Comparison of ENCODE assay signal across 32 cellular contexts in the genomic region with DNA sequence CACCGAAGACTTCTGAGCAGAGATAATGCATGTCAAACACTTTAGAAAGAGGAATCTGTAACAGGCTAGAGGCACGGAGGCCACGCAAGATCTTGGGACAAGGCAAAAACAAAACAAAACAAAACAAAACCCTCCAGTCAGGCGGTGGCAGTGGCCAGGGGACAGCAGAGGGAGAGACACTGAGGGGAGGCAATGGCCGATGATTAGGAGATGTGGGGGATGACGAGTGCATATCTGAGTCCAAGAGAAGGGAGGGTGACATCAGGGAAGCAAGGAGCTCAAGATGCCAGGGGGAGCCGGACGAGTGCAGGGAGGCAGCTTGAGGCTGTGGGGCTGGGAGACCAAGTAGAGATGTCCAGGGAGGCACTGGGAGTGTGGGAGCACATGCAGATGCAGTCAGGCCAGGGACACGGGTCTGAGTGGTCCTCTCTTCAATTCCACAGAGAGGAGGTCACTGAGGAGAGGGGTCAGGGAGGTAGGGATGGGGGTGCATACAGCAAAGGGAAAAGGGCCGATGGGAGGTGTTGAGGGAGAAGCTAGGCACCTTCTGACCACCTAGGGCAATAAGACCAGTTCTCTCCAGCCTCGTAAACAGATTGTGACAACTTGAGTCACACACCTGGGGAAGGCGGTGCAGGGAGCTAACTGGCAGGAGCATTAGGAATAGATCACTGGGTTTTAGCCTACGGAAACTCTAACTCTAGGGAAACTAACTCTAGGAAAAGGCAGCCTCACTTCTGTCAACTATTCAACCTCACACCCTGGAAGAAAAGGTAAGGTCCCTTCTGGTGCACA. TPM values are rescaled to one million over a fixed set of nuclear protein-coding genes. Genes with fewer than 3 reads are reported as not detected.
"Had no signal": no experiment of that assay in that cellular context is flagged by ENCODE, and none has a peak within 500 bp of the region (broad histone marks: within the 10 kb centered on the region; RNA-seq: fewer than 3 reads in every experiment).

No MANE protein-coding gene starts in this region.

- DNase-seq: activated CD4-positive, alpha-beta T cell treated with anti-CD3 and anti-CD28 coated beads for 4 hours; activated CD8-positive, alpha-beta T cell treated with anti-CD3 and anti-CD28 coated beads for 36 hours; activated effector memory CD4-positive, alpha-beta T cell treated with Interleukin-2 at 50 U/mL for 16 hours; activated naive CD4-positive, alpha-beta T cell; activated naive CD8-positive, alpha-beta T cell treated with anti-CD3 and anti-CD28 coated beads, Interleukin-2, amount 50 U/mL, for 24 hours; activated T-cell treated with anti-CD3 and anti-CD28 coated beads, Interleukin-2, amount 50 U/mL, for 24 hours; amniotic stem cell; body of pancreas; KG1; NCI-H1092; NCI-H1417 treated with DMSO at 0.1 percent for 48 hours; NCI-H1694; NCI-H2029; NCI-H2107; NCI-H345; NCI-H510A; NCI-H526 treated with DMSO at 0.1 percent for 48 hours; NK-92 treated with Interleukin-12 subunit alpha and Interleukin-12 subunit beta, amount 100 ng/mL, for 24 hours; OCI-M1; Peyer's patch; SHP77; SW 1271 had no signal

- H3K36me3 ChIP-seq: ascending aorta, Peyer's patch, SJSA1 had no signal

- H3K27ac ChIP-seq: ascending aorta, body of pancreas, Peyer's patch, RWPE1, SJSA1 had no signal

- ATAC-seq: activated CD4-positive, CD25-positive, alpha-beta regulatory T cell treated with anti-CD3 and anti-CD28 coated beads, Interleukin-2, amount 50 U/mL, for 24 hours; activated CD8-positive, alpha-beta T cell treated with anti-CD3 and anti-CD28 coated beads for 36 hours; activated naive CD4-positive, alpha-beta T cell treated with anti-CD3 and anti-CD28 coated beads, Interleukin-2, amount 50 U/mL, for 72 hours; activated naive CD8-positive, alpha-beta T cell treated with anti-CD3 and anti-CD28 coated beads, Interleukin-2, amount 50 U/mL, for 24 hours; body of pancreas; SK-N-SH treated with all-trans-retinoic acid at 6 μM for 48 hours had no signal

- H3K4me1 ChIP-seq: ascending aorta, body of pancreas, Peyer's patch had no signal

- H3K4me3 ChIP-seq: ascending aorta, body of pancreas, Peyer's patch, SJSA1 had no signal

- H3K9me3 ChIP-seq: ascending aorta, Peyer's patch had no signal

- H3K4me1 Mint-ChIP-seq: activated naive CD8-positive, alpha-beta T cell treated with anti-CD3 and anti-CD28 coated beads, Interleukin-2, amount 50 U/mL, for 24 hours; IgD-negative memory B cell had no signal

- H3K27me3 Mint-ChIP-seq: activated CD8-positive, alpha-beta T cell treated with anti-CD3 and anti-CD28 coated beads for 36 hours had no signal

- H3K27me3 ChIP-seq: ascending aorta, body of pancreas, Peyer's patch, SJSA1 had no signal

- H3K27ac Mint-ChIP-seq: activated CD8-positive, alpha-beta T cell treated with anti-CD3 and anti-CD28 coated beads for 36 hours; activated naive CD4-positive, alpha-beta T cell treated with anti-CD3 and anti-CD28 coated beads, Interleukin-2, amount 50 U/mL, for 72 hours; activated naive CD8-positive, alpha-beta T cell treated with anti-CD3 and anti-CD28 coated beads, Interleukin-2, amount 50 U/mL, for 24 hours; activated T-cell treated with anti-CD3 and anti-CD28 coated beads, Interleukin-2, amount 50 U/mL, for 24 hours; activated T-helper 1 cell treated with anti-CD3 and anti-CD28 coated beads, Interleukin-12 subunit alpha, Interleukin-12 subunit beta, Interleukin-2, Interleukin-4 antibody, amounts not matched to agents 30 ng/mL and 10 ng/mL and 1 ng/mL, durations not matched to agents 14 hours and 24 hours and 36 hours; T-helper 1 cell treated with Interleukin-12 subunit alpha and Interleukin-12 subunit beta and Interleukin-4 antibody, amounts not matched to agents 30 μg/mL and 1 μg/mL, for 36 hours had no signal

- H3K36me3 Mint-ChIP-seq: activated naive CD4-positive, alpha-beta T cell treated with anti-CD3 and anti-CD28 coated beads, Interleukin-2, amount 50 U/mL, for 72 hours; IgD-negative memory B cell had no signal

- H3K9me3 Mint-ChIP-seq: activated naive CD4-positive, alpha-beta T cell treated with anti-CD3 and anti-CD28 coated beads, Interleukin-2, amount 50 U/mL, for 72 hours; activated T-helper 1 cell treated with anti-CD3 and anti-CD28 coated beads, Interleukin-12 subunit alpha, Interleukin-12 subunit beta, Interleukin-2, Interleukin-4 antibody, amounts not matched to agents 30 ng/mL and 10 ng/mL and 1 ng/mL, durations not matched to agents 14 hours and 24 hours and 36 hours; T-helper 1 cell treated with Interleukin-12 subunit alpha and Interleukin-12 subunit beta and Interleukin-4 antibody, amounts not matched to agents 30 μg/mL and 1 μg/mL, for 36 hours had no signal

- H3K4me3 Mint-ChIP-seq: activated CD8-positive, alpha-beta T cell treated with anti-CD3 and anti-CD28 coated beads for 36 hours; activated naive CD8-positive, alpha-beta T cell treated with anti-CD3 and anti-CD28 coated beads, Interleukin-2, amount 50 U/mL, for 24 hours; activated T-cell treated with anti-CD3 and anti-CD28 coated beads, Interleukin-2, amount 50 U/mL, for 24 hours; activated T-helper 1 cell treated with anti-CD3 and anti-CD28 coated beads, Interleukin-12 subunit alpha, Interleukin-12 subunit beta, Interleukin-2, Interleukin-4 antibody, amounts not matched to agents 30 ng/mL and 10 ng/mL and 1 ng/mL, durations not matched to agents 14 hours and 24 hours and 36 hours; IgD-negative memory B cell; T-helper 1 cell treated with Interleukin-12 subunit alpha and Interleukin-12 subunit beta and Interleukin-4 antibody, amounts not matched to agents 30 μg/mL and 1 μg/mL, for 36 hours had no signal

RNA-seq across cellular contexts. Expression of a gene that starts 29.6 kb away (rescaled TPM):
- total RNA-seq: activated CD8-positive, alpha-beta T cell treated with anti-CD3 and anti-CD28 coated beads for 36 hours; activated naive CD4-positive, alpha-beta T cell treated with anti-CD3 and anti-CD28 coated beads, Interleukin-2, amount 50 U/mL, for 72 hours; activated T-helper 1 cell treated with anti-CD3 and anti-CD28 coated beads, Interleukin-12 subunit alpha, Interleukin-12 subunit beta, Interleukin-2, Interleukin-4 antibody, amounts not matched to agents 30 ng/mL and 10 ng/mL and 1 ng/mL, durations not matched to agents 14 hours and 24 hours and 36 hours; bronchial epithelial cell had no signal
- polyA plus RNA-seq: IgD-negative memory B cell had no signal
